ENCODE assay signal across 34 cellular contexts in genomic region chr3:169673521-169673920, GRCh38.
"Had no signal": no experiment of that assay in that cellular context is flagged by ENCODE, and none has a peak within 500 bp of the region (broad histone marks: within the 10 kb centered on the region; RNA-seq: fewer than 3 reads in every experiment).

No MANE protein-coding gene starts in this region.

- H3K36me3 ChIP-seq: MG63 had no signal

- H3K4me2 ChIP-seq: KMS-11 had no signal

- H3K4me3 ChIP-seq: MG63 had no signal

- H3K9ac ChIP-seq: KMS-11 had no signal

- H3K27ac ChIP-seq: KMS-11 had no signal

- DNase-seq: Karpas-422, Kasumi-1, MG63, MM.1S, MV-4-11, NCI-H1048, NCI-H1092, NCI-H1092 treated with DMSO at 0.1 percent for 48 hours, NCI-H1105, NCI-H1105 treated with DMSO at 0.1 percent for 48 hours, NCI-H1417, NCI-H1417 treated with DMSO at 0.1 percent for 48 hours, NCI-H1436, NCI-H1436 treated with DMSO at 0.1 percent for 48 hours, NCI-H146, NCI-H1694, NCI-H1694 treated with DMSO at 0.1 percent for 48 hours, NCI-H187, NCI-H187 treated with DMSO at 0.1 percent for 48 hours, NCI-H1930, NCI-H2029, NCI-H2029 treated with DMSO at 0.1 percent for 48 hours, NCI-H2081, NCI-H2081 treated with DMSO at 0.1 percent for 48 hours, NCI-H2107, NCI-H2171, NCI-H2171 treated with DMSO at 0.1 percent for 48 hours, NCI-H2227 treated with DMSO at 0.1 percent for 48 hours, NCI-H226, NCI-H345, NCI-H446, NCI-H446 treated with DMSO at 0.1 percent for 48 hours, NCI-H510A had no signal
